7 cellular contexts compared by ENCODE assay signal in the genomic region with DNA sequence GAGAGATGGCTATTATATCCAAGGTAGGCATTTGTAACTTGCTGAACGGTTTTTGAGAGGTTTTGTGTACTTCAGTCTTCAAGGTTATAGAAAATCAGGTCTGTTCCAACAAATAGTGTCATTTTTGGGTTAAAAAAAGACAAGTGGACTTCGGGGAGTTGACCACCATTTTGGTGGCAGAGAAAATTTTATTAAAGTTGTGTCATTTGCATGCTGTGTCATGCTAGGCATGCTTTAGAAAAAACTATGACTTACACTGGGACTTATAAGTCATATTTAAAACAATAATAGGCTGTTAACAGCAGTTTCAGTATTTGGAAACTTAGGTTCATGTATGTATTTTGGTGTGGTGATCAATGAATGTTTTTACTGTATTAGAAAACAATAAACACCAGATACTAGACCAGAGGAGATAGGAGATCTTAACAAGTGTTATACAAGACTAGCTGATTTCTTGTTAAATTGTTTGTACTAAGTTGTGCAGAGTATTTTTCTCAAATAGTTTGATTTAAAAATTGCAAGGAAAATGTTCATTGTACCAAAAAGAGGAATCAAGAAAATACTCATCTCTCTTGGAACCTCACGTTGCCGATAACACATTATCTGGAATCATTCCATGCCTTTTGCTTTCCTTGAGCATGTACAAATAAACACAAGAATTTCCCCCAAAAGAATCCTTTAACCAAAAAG. TPM values are rescaled to one million over a fixed set of nuclear protein-coding genes. Genes with fewer than 3 reads are reported as not detected.
DNase-seq lines count a peak whose midpoint lies in the region; ATAC-seq, FAIRE-seq and TF ChIP-seq lines count a peak whose summit lies in the region.

No MANE protein-coding gene starts in this region.

- no peak for FAIRE-seq in small intestine (lab: Jason Lieb, UNC)

- no peak for ATAC-seq in activated B cell treated with CpG ODN at 0.5 μM for 24 hours (ENCODE audit: low read depth)
- ATAC-seq in stimulated activated memory B cell treated with anti-CD40 and anti-IgM and Interleukin-4, amounts not matched to agents 10 μg/mL and 1 μg/mL and 100 μg/mL, for 72 hours = no peak

- H3K27ac Mint-ChIP-seq in HFFc6 (peak overlapping the region; percentile 92), activated B cell treated with CpG ODN at 0.5 μM for 24 hours (peak overlapping the region; percentile 93)
- peak overlapping the region; percentile 94 for H3K27ac Mint-ChIP-seq in stimulated activated memory B cell treated with anti-CD40 and anti-IgM and Interleukin-4, amounts not matched to agents 10 μg/mL and 1 μg/mL and 100 μg/mL, for 72 hours

- peaks cover 2% of the 10 kb centered on the region for H3K4me1 ChIP-seq in iPS DF 6.9 (ENCODE audit: control insufficient read depth, insufficient read depth, low read length)
- H3K4me1 ChIP-seq in small intestine (ENCODE audit: control insufficient read depth in 2 of 2, insufficient read depth in 1 of 2, low read depth in 1 of 2, low read length in 1 of 2) = no peaks in the 10 kb centered on the region

- DNase-seq in HFFc6 (peak; percentile 11), activated B cell treated with CpG ODN at 0.5 μM for 24 hours (no peak), iPS DF 6.9 (ENCODE audit: low read depth, low spot score) (no peak), UCSD-AML1 (lab: John Stamatoyannopoulos, UW; ENCODE audit: unreplicated experiment) (no peak), GM13977 (ENCODE audit: low spot score) (no peak), small intestine (no peak)

- peaks cover 47% of the 10 kb centered on the region for H3K4me1 Mint-ChIP-seq in HFFc6 (ENCODE audit: low read depth)
- peaks cover 52% of the 10 kb centered on the region for H3K4me1 Mint-ChIP-seq in activated B cell treated with CpG ODN at 0.5 μM for 24 hours
- peaks cover 66% of the 10 kb centered on the region for H3K4me1 Mint-ChIP-seq in stimulated activated memory B cell treated with anti-CD40 and anti-IgM and Interleukin-4, amounts not matched to agents 10 μg/mL and 1 μg/mL and 100 μg/mL, for 72 hours

- no CpG with 5 or more reads among the region's 4 CpGs for WGBS in iPS DF 6.9 (ENCODE audit: insufficient coverage, insufficient read length)
- WGBS in small intestine, 3 donors = 23 to 30% (median 26%) methylated on average over 4 of the region's 4 CpGs

- H3K36me3 Mint-ChIP-seq in HFFc6 (ENCODE audit: low read depth) (peaks cover 42% of the 10 kb centered on the region), activated B cell treated with CpG ODN at 0.5 μM for 24 hours (ENCODE audit: low read depth) (peaks cover 52% of the 10 kb centered on the region)
- H3K36me3 Mint-ChIP-seq in stimulated activated memory B cell treated with anti-CD40 and anti-IgM and Interleukin-4, amounts not matched to agents 10 μg/mL and 1 μg/mL and 100 μg/mL, for 72 hours = peaks cover 54% of the 10 kb centered on the region

- H3K27me3 ChIP-seq in iPS DF 6.9 (ENCODE audit: control insufficient read depth, insufficient read depth, low read length) = no peaks in the 10 kb centered on the region
- H3K27me3 ChIP-seq in small intestine (ENCODE audit: control insufficient read depth in 2 of 2, insufficient read depth in 2 of 2, low read length in 2 of 2) = no peaks in the 10 kb centered on the region

- in situ Hi-C loops in GM13977 (cut with MboI; ENCODE audit: low pct_unique_long_range_greater_than_20kb, low sequenced_read_pairs, unreplicated experiment) = no loop called here

- H3K9me3 ChIP-seq in iPS DF 6.9 (ENCODE audit: control insufficient read depth, insufficient read depth, low read length) = no peaks in the 10 kb centered on the region
- no peaks in the 10 kb centered on the region for H3K9me3 ChIP-seq in small intestine (ENCODE audit: control insufficient read depth, low read depth)

- H3K36me3 ChIP-seq in iPS DF 6.9 (ENCODE audit: control insufficient read depth, insufficient read depth, low read length) (peaks cover 22% of the 10 kb centered on the region; the same call in 1 of the 2 replicates), small intestine (ENCODE audit: control insufficient read depth in 2 of 2, insufficient read depth in 2 of 2, low read length in 2 of 2) (peaks cover 8 to 12% of the 10 kb centered on the region in 2 donors)

- CTCF ChIA-PET in activated B cell treated with CpG ODN at 0.5 μM for 24 hours (lab: Charles Lee) = no interaction called here

- H3K4me3 Mint-ChIP-seq in HFFc6 (peak overlapping the region; percentile 94), activated B cell treated with CpG ODN at 0.5 μM for 24 hours (peak overlapping the region; percentile 92)
- H3K4me3 Mint-ChIP-seq in stimulated activated memory B cell treated with anti-CD40 and anti-IgM and Interleukin-4, amounts not matched to agents 10 μg/mL and 1 μg/mL and 100 μg/mL, for 72 hours = peak overlapping the region; percentile 80

- H3K4me3 ChIP-seq in iPS DF 6.9 (ENCODE audit: low read length) = peak overlapping the region; percentile 95; the same call in 1 of the 2 replicates
- H3K4me3 ChIP-seq in small intestine (ENCODE audit: low read depth in 1 of 2, low read length in 2 of 2) = peak overlapping the region in 1 of 2 donors; percentile 95

- H3K27ac ChIP-seq in iPS DF 6.9 (ENCODE audit: low read length) (no peak overlapping the region), small intestine (ENCODE audit: low read depth in 1 of 2, low read length in 1 of 2) (no peak overlapping the region)

- POLR2A ChIA-PET in activated B cell treated with CpG ODN at 0.5 μM for 24 hours (lab: Charles Lee) = no interaction called here

- no peaks in the 10 kb centered on the region for H3K9me3 Mint-ChIP-seq in HFFc6
- H3K9me3 Mint-ChIP-seq in activated B cell treated with CpG ODN at 0.5 μM for 24 hours = no peaks in the 10 kb centered on the region
- no peaks in the 10 kb centered on the region for H3K9me3 Mint-ChIP-seq in stimulated activated memory B cell treated with anti-CD40 and anti-IgM and Interleukin-4, amounts not matched to agents 10 μg/mL and 1 μg/mL and 100 μg/mL, for 72 hours

- H3K27me3 Mint-ChIP-seq in HFFc6 (ENCODE audit: insufficient read depth) = peaks cover 1% of the 10 kb centered on the region; the same call in 1 of the 2 replicates
- no peaks in the 10 kb centered on the region for H3K27me3 Mint-ChIP-seq in activated B cell treated with CpG ODN at 0.5 μM for 24 hours
- no peaks in the 10 kb centered on the region for H3K27me3 Mint-ChIP-seq in stimulated activated memory B cell treated with anti-CD40 and anti-IgM and Interleukin-4, amounts not matched to agents 10 μg/mL and 1 μg/mL and 100 μg/mL, for 72 hours

- intact Hi-C loops in activated B cell treated with CpG ODN at 0.5 μM for 24 hours (cut with micrococcal nuclease) = loop anchor here (5.0 to 10.0 kb wide), 3 partner anchors 109 to 1052 kb away; partner anchors contain the start of genes PUS1 and ULK1

- TF ChIP-seq CTCF in HFFc6 (IDR thresholded peaks at IDR 0.05) (no peak), activated B cell treated with CpG ODN at 0.5 μM for 24 hours (IDR thresholded peaks at IDR 0.05) (no peak), GM13977 (IDR thresholded peaks at IDR 0.05; ENCODE audit: extremely low read depth, insufficient read depth, missing control alignments) (no peak)

RNA-seq across cellular contexts. Expression of gene RAN, which starts 1.4 kb away (rescaled TPM):
- 1,000 to 10,000 TPM; 1,033 to 1,278 (median 1,071) TPM for total RNA-seq in HFFc6 (2021; fragmentation: NEBNext Ultra II Directional; extraction: Animal tissue kit (Norgen Biotek cat#: 25700))
- total RNA-seq in activated B cell treated with CpG ODN at 0.5 μM for 24 hours = 748 and 757 TPM in 2 replicates
- 100 to 1,000 TPM; 241 to 577 (median 242) TPM for polyA plus RNA-seq in small intestine

RNA-seq across cellular contexts. Expression of gene STX2, which starts 34.2 kb away (rescaled TPM):
- 10 to 100 TPM; 31.4 to 39.4 (median 34.5) TPM for total RNA-seq in HFFc6 (2021; fragmentation: NEBNext Ultra II Directional; extraction: Animal tissue kit (Norgen Biotek cat#: 25700))
- 11.0 and 11.4 TPM in 2 replicates for total RNA-seq in activated B cell treated with CpG ODN at 0.5 μM for 24 hours
- 1 to 10 TPM in 2 of 3 donors, under 1 TPM in 1; 0.45 to 5.7 (median 3.2) TPM for polyA plus RNA-seq in small intestine
